In genomic region chr6:43469947-43470346, GRCh38 we compare ENCODE assay signal across 16 cellular contexts. TPM values are rescaled to one million over a fixed set of nuclear protein-coding genes. Genes with fewer than 3 reads are reported as not detected.
DNase-seq lines count a peak whose midpoint lies in the region; ATAC-seq lines count a peak whose summit lies in the region.
"Had no signal": no experiment of that assay in that cellular context is flagged by ENCODE, and none has a peak within 500 bp of the region (broad histone marks: within the 10 kb centered on the region; RNA-seq: fewer than 3 reads in every experiment).

No MANE protein-coding gene starts in this region.

- peaks cover 0 to 23% (median 0%) of the 10 kb centered on the region in 3 experiments for H3K27me3 ChIP-seq in neuronal stem cell (ENCODE audit: control insufficient read depth in 3 of 3, insufficient read depth in 3 of 3, low read depth in 1 of 3, low read length in 3 of 3)
- H3K27me3 ChIP-seq: MG63, SJSA1 had no signal

- no peak overlapping the region for H3K18ac ChIP-seq in neuronal stem cell (ENCODE audit: low read length)

- H2AK5ac ChIP-seq in neuronal stem cell (ENCODE audit: low read depth, low read length): no peak overlapping the region

- no peak overlapping the region for H4K8ac ChIP-seq in neuronal stem cell (ENCODE audit: low read depth, low read length)

- H3K36me3 Mint-ChIP-seq in activated T-helper 17 cell treated with anti-CD3 and anti-CD28 coated beads, Interleukin-2, amount 50 U/mL, for 72 hours (ENCODE audit: low read depth): no peaks in the 10 kb centered on the region

- H3K27ac Mint-ChIP-seq in activated T-helper 17 cell treated with anti-CD3 and anti-CD28 coated beads, Interleukin-2, amount 50 U/mL, for 72 hours: no peak overlapping the region
- H3K27ac Mint-ChIP-seq: CD4-positive, alpha-beta T cell; HFFc6 had no signal

- H3K4me3 Mint-ChIP-seq in activated T-helper 17 cell treated with anti-CD3 and anti-CD28 coated beads, Interleukin-2, amount 50 U/mL, for 72 hours: no peak overlapping the region
- H3K4me3 Mint-ChIP-seq: CD4-positive, alpha-beta T cell; HFFc6 had no signal

- no peak overlapping the region for H2BK15ac ChIP-seq in neuronal stem cell (ENCODE audit: low read length)

- H2BK5ac ChIP-seq in neuronal stem cell (ENCODE audit: low read length): no peak overlapping the region

- no peak overlapping the region for H2AFZ ChIP-seq in neuronal stem cell (ENCODE audit: low read length)

- peaks cover 7% of the 10 kb centered on the region for H3K27me3 Mint-ChIP-seq in activated T-helper 17 cell treated with anti-CD3 and anti-CD28 coated beads, Interleukin-2, amount 50 U/mL, for 72 hours

- no peak overlapping the region for H3K27ac ChIP-seq in neuronal stem cell (replicated peaks; ENCODE audit: low read length)
- H3K27ac ChIP-seq: SJSA1 had no signal

- no peak overlapping the region for H3K23ac ChIP-seq in neuronal stem cell (ENCODE audit: low read depth, low read length, poor library complexity)

- H3K4me1 Mint-ChIP-seq in activated T-helper 17 cell treated with anti-CD3 and anti-CD28 coated beads, Interleukin-2, amount 50 U/mL, for 72 hours: no peaks in the 10 kb centered on the region

- H3K9me3 Mint-ChIP-seq in activated T-helper 17 cell treated with anti-CD3 and anti-CD28 coated beads, Interleukin-2, amount 50 U/mL, for 72 hours: no peaks in the 10 kb centered on the region
- H3K9me3 Mint-ChIP-seq: CD4-positive, alpha-beta T cell; HFFc6 had no signal

- peak; percentile 42 for ATAC-seq in activated T-helper 17 cell treated with anti-CD3 and anti-CD28 coated beads, Interleukin-2, amount 50 U/mL, for 72 hours (replicated peaks)
- no peak for ATAC-seq in GM21515 (IDR thresholded peaks at IDR 0.05; ENCODE audit: unreplicated experiment)

- peaks cover 9% of the 10 kb centered on the region in 2 donors for H3K4me1 ChIP-seq in neuronal stem cell (ENCODE audit: control insufficient read depth in 2 of 2, insufficient read depth in 1 of 2, low read depth in 1 of 2, low read length in 2 of 2)
- H3K4me1 ChIP-seq: SJSA1 had no signal

- no peak overlapping the region for H3K9ac ChIP-seq in neuronal stem cell (ENCODE audit: low read depth, low read length, poor library complexity)

- H3K9me3 ChIP-seq in neuronal stem cell (replicated peaks in 1 of 2; ENCODE audit: control insufficient read depth in 2 of 2, insufficient read depth in 1 of 2, low read depth in 1 of 2, low read length in 2 of 2): peaks cover 0 to 2% of the 10 kb centered on the region in 2 donors
- H3K9me3 ChIP-seq: MG63, SJSA1 had no signal

- no peak overlapping the region for H2BK120ac ChIP-seq in neuronal stem cell (ENCODE audit: low read depth, low read length)

- DNase-seq in stimulated activated CD4-positive, alpha-beta T cell treated with anti-CD3 and anti-CD28 coated beads, Interleukin-1b, Interleukin-23, amount 100 ng/mL, for 48 hours: peak; percentile 12
- no peak for DNase-seq in stimulated activated CD4-positive, alpha-beta T cell treated with anti-CD3 and anti-CD28 coated beads, Interleukin-12 subunit alpha, Interleukin-12 subunit beta, amount 100 ng/mL, for 4 hours
- no peak for DNase-seq in neuronal stem cell (ENCODE audit: low spot score)
- DNase-seq: CD4-positive, alpha-beta T cell; COR-L47; DMS79; HFFc6; MG63; NCI-H1694 treated with DMSO at 0.1 percent for 48 hours; NCI-H2081 treated with DMSO at 0.1 percent for 48 hours; NCI-H446; NCI-H526; OCI-M1 had no signal

- no peak overlapping the region for H3K4me3 ChIP-seq in neuronal stem cell (ENCODE audit: low read length in 2 of 2)
- H3K4me3 ChIP-seq: MG63, SJSA1 had no signal

- WGBS in neuronal stem cell (ENCODE audit: extremely low coverage in 2 of 2, insufficient read length in 2 of 2, insufficient replicate concordance in 1 of 2), 2 donors: no CpG with 5 or more reads among the region's 7 CpGs

- H4K91ac ChIP-seq in neuronal stem cell (ENCODE audit: low read depth, low read length, poor library complexity): no peak overlapping the region

- H3K36me3 ChIP-seq in neuronal stem cell (replicated peaks in 1 of 2; ENCODE audit: control insufficient read depth in 2 of 2, insufficient read depth in 2 of 2, low read length in 2 of 2): no peaks in the 10 kb centered on the region
- H3K36me3 ChIP-seq: MG63, SJSA1 had no signal

- no peak overlapping the region for H2BK12ac ChIP-seq in neuronal stem cell (ENCODE audit: low read length)

- no peak overlapping the region for H3K4me2 ChIP-seq in neuronal stem cell (ENCODE audit: insufficient read depth, low read length, poor library complexity, severe bottlenecking)

- H3K79me1 ChIP-seq in neuronal stem cell (ENCODE audit: low read depth, low read length): no peaks in the 10 kb centered on the region

- H3K14ac ChIP-seq in neuronal stem cell (ENCODE audit: low read length): no peak overlapping the region

- no peak overlapping the region for H3K4ac ChIP-seq in neuronal stem cell (ENCODE audit: low read length)

RNA-seq across cellular contexts. Expression of gene TJAP1, which starts 7.4 kb away (rescaled TPM):
- 10 to 100 TPM; 37.8 to 38.4 TPM for total RNA-seq in activated T-helper 17 cell treated with anti-CD3 and anti-CD28 coated beads, Interleukin-2, amount 50 U/mL, for 72 hours
- polyA plus RNA-seq in neuronal stem cell (2013, experiment 1 of 2): 30.3 TPM
- polyA plus RNA-seq in neuronal stem cell (2013, experiment 2 of 2): 28.9 TPM

RNA-seq across cellular contexts. Expression of gene DLK2, which starts 14.6 kb away (rescaled TPM):
- 1 to 10 TPM; 1.3 to 2.8 TPM for total RNA-seq in activated T-helper 17 cell treated with anti-CD3 and anti-CD28 coated beads, Interleukin-2, amount 50 U/mL, for 72 hours
- 1.5 TPM for polyA plus RNA-seq in neuronal stem cell (2013, experiment 1 of 2)
- polyA plus RNA-seq in neuronal stem cell (2013, experiment 2 of 2): 1.8 TPM

RNA-seq across cellular contexts. Expression of gene LRRC73, which starts 40.2 kb away (rescaled TPM):
- under 1 TPM; 0.26 to 0.35 TPM for total RNA-seq in activated T-helper 17 cell treated with anti-CD3 and anti-CD28 coated beads, Interleukin-2, amount 50 U/mL, for 72 hours
- polyA plus RNA-seq in neuronal stem cell (2013, experiment 1 of 2): 0.92 TPM
- 0.98 TPM for polyA plus RNA-seq in neuronal stem cell (2013, experiment 2 of 2)
- total RNA-seq: SJSA1 had no signal

RNA-seq across cellular contexts. Expression of gene ABCC10, which starts 42.6 kb away (rescaled TPM):
- total RNA-seq in activated T-helper 17 cell treated with anti-CD3 and anti-CD28 coated beads, Interleukin-2, amount 50 U/mL, for 72 hours: 10 to 100 TPM; 41.2 to 47.9 TPM
- 10.1 TPM for polyA plus RNA-seq in neuronal stem cell (2013, experiment 1 of 2)
- 10.6 TPM for polyA plus RNA-seq in neuronal stem cell (2013, experiment 2 of 2)

RNA-seq across cellular contexts. Expression of gene YIPF3, which starts 46.8 kb away (rescaled TPM):
- 10 to 100 TPM; 51.5 to 66.7 TPM for total RNA-seq in activated T-helper 17 cell treated with anti-CD3 and anti-CD28 coated beads, Interleukin-2, amount 50 U/mL, for 72 hours
- polyA plus RNA-seq in neuronal stem cell (2013, experiment 1 of 2): 77.3 TPM
- 75.2 TPM for polyA plus RNA-seq in neuronal stem cell (2013, experiment 2 of 2)
